In genomic region chr17:39666231-39666600, GRCh38 we compare ENCODE assay signal across 13 cellular contexts. TPM values are rescaled to one million over a fixed set of nuclear protein-coding genes. Genes with fewer than 3 reads are reported as not detected.
DNase-seq lines count a peak whose midpoint lies in the region; ATAC-seq and TF ChIP-seq lines count a peak whose summit lies in the region.
"Had no signal": no experiment of that assay in that cellular context is flagged by ENCODE, and none has a peak within 500 bp of the region (broad histone marks: within the 10 kb centered on the region; RNA-seq: fewer than 3 reads in every experiment).

No MANE protein-coding gene starts in this region.

- no peak overlapping the region for H3K4me3 Mint-ChIP-seq in activated CD4-positive, alpha-beta T cell treated with anti-CD3 and anti-CD28 coated beads, Interleukin-2, amount 10 ng/mL, durations not matched to agents 24 days and 14 days
- no peak overlapping the region for H3K4me3 Mint-ChIP-seq in activated T-cell treated with anti-CD3 and anti-CD28 coated beads, Interleukin-2, amount 50 U/mL, for 4 hours
- H3K4me3 Mint-ChIP-seq in HFFc6: no peak overlapping the region

- peak overlapping the region; percentile 96 for H3K4me2 ChIP-seq in hepatocyte

- H3K4me1 Mint-ChIP-seq in activated CD4-positive, alpha-beta T cell treated with anti-CD3 and anti-CD28 coated beads, Interleukin-2, amount 10 ng/mL, durations not matched to agents 24 days and 14 days: peaks cover 4% of the 10 kb centered on the region
- H3K4me1 Mint-ChIP-seq in activated T-cell treated with anti-CD3 and anti-CD28 coated beads, Interleukin-2, amount 50 U/mL, for 4 hours (ENCODE audit: low read depth): peaks cover 6% of the 10 kb centered on the region
- H3K4me1 Mint-ChIP-seq in HFFc6 (ENCODE audit: low read depth): peaks cover 18% of the 10 kb centered on the region

- H3K4me3 ChIP-seq in SJCRH30 (no peak overlapping the region), hepatocyte (no peak overlapping the region), skeletal muscle tissue (ENCODE audit: low read length in 3 of 3) (peak overlapping the region; percentile 89 to 98 (median 91))

- H3K9me3 ChIP-seq in SJCRH30 (replicated peaks) (no peaks in the 10 kb centered on the region), hepatocyte (ENCODE audit: low read depth) (no peaks in the 10 kb centered on the region), skeletal muscle tissue (ENCODE audit: control insufficient read depth in 3 of 3, low read length in 3 of 3) (no peaks in the 10 kb centered on the region)

- H3K36me3 ChIP-seq in SJCRH30 (0 out of 2 replicates have a peak, but pooled peaks cover 2% of the 10 kb centered on the region), hepatocyte (replicated peaks; ENCODE audit: insufficient read depth, low read depth) (no peaks in the 10 kb centered on the region), skeletal muscle tissue (ENCODE audit: control insufficient read depth in 3 of 3, insufficient read depth in 3 of 3, low read length in 3 of 3) (peaks cover 2 to 14% (median 8%) of the 10 kb centered on the region in 3 donors)

- no peak for DNase-seq in activated CD4-positive, alpha-beta T cell treated with anti-CD3 and anti-CD28 coated beads, Interleukin-2, amount 10 ng/mL, durations not matched to agents 24 days and 14 days
- DNase-seq in activated CD4-positive, alpha-beta T cell treated with anti-CD3 and anti-CD28 coated beads for 48 hours: no peak
- DNase-seq in SJCRH30 (no peak), hepatocyte (ENCODE audit: low spot score) (no peak), SKM-1 (lab: John Stamatoyannopoulos, UW; ENCODE audit: unreplicated experiment) (no peak), HFFc6 (no peak)
- no peak for DNase-seq in activated T-cell treated with anti-CD3 and anti-CD28 coated beads, Interleukin-2, amount 50 U/mL, for 4 hours
- DNase-seq: activated naive CD4-positive, alpha-beta T cell treated with Interleukin-2 at 50 U/mL for 16 hours; brain microvascular endothelial cell; effector memory CD4-positive, alpha-beta T cell; GDM1 had no signal

- H3K27me3 Mint-ChIP-seq in activated CD4-positive, alpha-beta T cell treated with anti-CD3 and anti-CD28 coated beads, Interleukin-2, amount 10 ng/mL, durations not matched to agents 24 days and 14 days: peaks cover 29% of the 10 kb centered on the region
- H3K27me3 Mint-ChIP-seq in activated T-cell treated with anti-CD3 and anti-CD28 coated beads, Interleukin-2, amount 50 U/mL, for 4 hours (ENCODE audit: low read depth): peaks cover 17% of the 10 kb centered on the region
- peaks cover 33% of the 10 kb centered on the region for H3K27me3 Mint-ChIP-seq in HFFc6 (ENCODE audit: insufficient read depth)

- peak overlapping the region; percentile 15 for H3K27ac Mint-ChIP-seq in activated CD4-positive, alpha-beta T cell treated with anti-CD3 and anti-CD28 coated beads, Interleukin-2, amount 10 ng/mL, durations not matched to agents 24 days and 14 days
- no peak overlapping the region for H3K27ac Mint-ChIP-seq in HFFc6

- H3K9ac ChIP-seq in skeletal muscle tissue (ENCODE audit: low read depth in 1 of 3, low read length in 3 of 3): peak overlapping the region; percentile 100

- no peak for ATAC-seq in activated T-cell treated with anti-CD3 and anti-CD28 coated beads, Interleukin-2, amount 50 U/mL, for 4 hours

- H3K27ac ChIP-seq in SJCRH30 (peak overlapping the region; percentile 76), hepatocyte (no peak overlapping the region), skeletal muscle tissue (ENCODE audit: low read depth, low read length) (peak overlapping the region; percentile 100)
- H3K27ac ChIP-seq: brain microvascular endothelial cell had no signal

- H4K20me1 ChIP-seq in hepatocyte (ENCODE audit: insufficient read depth, poor library complexity, severe bottlenecking): no peaks in the 10 kb centered on the region

- H3K79me2 ChIP-seq in hepatocyte: no peaks in the 10 kb centered on the region

- H3K9me3 Mint-ChIP-seq in activated CD4-positive, alpha-beta T cell treated with anti-CD3 and anti-CD28 coated beads, Interleukin-2, amount 10 ng/mL, durations not matched to agents 24 days and 14 days: no peaks in the 10 kb centered on the region
- H3K9me3 Mint-ChIP-seq in activated T-cell treated with anti-CD3 and anti-CD28 coated beads, Interleukin-2, amount 50 U/mL, for 4 hours: no peaks in the 10 kb centered on the region
- H3K9me3 Mint-ChIP-seq in HFFc6: no peaks in the 10 kb centered on the region

- H3K27me3 ChIP-seq in SJCRH30: no peaks in the 10 kb centered on the region
- peaks cover 5% of the 10 kb centered on the region for H3K27me3 ChIP-seq in hepatocyte
- peaks cover 0 to 17% (median 3%) of the 10 kb centered on the region in 3 donors for H3K27me3 ChIP-seq in skeletal muscle tissue (ENCODE audit: control insufficient read depth in 3 of 3, insufficient read depth in 3 of 3, low read length in 3 of 3)

- 53% methylated on average over 2 of the region's 2 CpGs for WGBS in hepatocyte (ENCODE audit: low lambda C conversion rate, missing lambda C conversion rate)

- no peaks in the 10 kb centered on the region for H3K9me2 ChIP-seq in hepatocyte (replicated peaks; ENCODE audit: insufficient read depth)

- H3K4me1 ChIP-seq in SJCRH30 (peaks cover 31% of the 10 kb centered on the region), hepatocyte (ENCODE audit: insufficient read depth) (peaks cover 47% of the 10 kb centered on the region), skeletal muscle tissue (ENCODE audit: control insufficient read depth in 3 of 3, insufficient read depth in 3 of 3, low read length in 3 of 3) (peaks cover 51 to 87% (median 75%) of the 10 kb centered on the region in 3 donors)

- H2AFZ ChIP-seq in hepatocyte: no peak overlapping the region

- TF ChIP-seq CTCF in hepatocyte (IDR thresholded peaks at IDR 0.05; ENCODE audit: poor library complexity): no peak
- no peak for TF ChIP-seq CTCF in HFFc6 (IDR thresholded peaks at IDR 0.05)

- intact Hi-C loops in activated CD4-positive, alpha-beta T cell treated with anti-CD3 and anti-CD28 coated beads, Interleukin-2, amount 10 ng/mL, durations not matched to agents 24 days and 14 days (cut with micrococcal nuclease): no loop called here

- H3K36me3 Mint-ChIP-seq in activated CD4-positive, alpha-beta T cell treated with anti-CD3 and anti-CD28 coated beads, Interleukin-2, amount 10 ng/mL, durations not matched to agents 24 days and 14 days (ENCODE audit: low read depth): peaks cover 6% of the 10 kb centered on the region
- peaks cover 8% of the 10 kb centered on the region for H3K36me3 Mint-ChIP-seq in activated T-cell treated with anti-CD3 and anti-CD28 coated beads, Interleukin-2, amount 50 U/mL, for 4 hours (ENCODE audit: insufficient read depth)
- no peaks in the 10 kb centered on the region for H3K36me3 Mint-ChIP-seq in HFFc6 (ENCODE audit: low read depth)

RNA-seq across cellular contexts. Expression of gene TCAP, which starts 1.1 kb away (rescaled TPM):
- 0.83 and 1.0 TPM in 2 replicates for total RNA-seq in activated CD4-positive, alpha-beta T cell treated with anti-CD3 and anti-CD28 coated beads, Interleukin-2, amount 10 ng/mL, durations not matched to agents 24 days and 14 days
- total RNA-seq in SJCRH30 (2014; rRNA removed; shearing (Covaris generic)): 0.53 and 0.73 TPM in 2 replicates
- total RNA-seq in hepatocyte (0.90 and 1.0 TPM in 2 replicates), skeletal muscle tissue (78.8 TPM)
- polyA plus RNA-seq in hepatocyte: 0.64 and 0.66 TPM in 2 replicates
- 1 to 10 TPM in 2 of 3 donors, under 1 TPM in 1; 0.73 to 1.4 (median 1.4) TPM for total RNA-seq in activated T-cell treated with anti-CD3 and anti-CD28 coated beads, Interleukin-2, amount 50 U/mL, for 4 hours
- total RNA-seq in HFFc6 (2021; fragmentation: NEBNext Ultra II Directional; extraction: Animal tissue kit (Norgen Biotek cat#: 25700)): under 1 TPM; 0.09 to 0.51 (median 0.14) TPM

RNA-seq across cellular contexts. Expression of gene PNMT, which starts 2.0 kb away (rescaled TPM):
- not detected in 2 replicates for total RNA-seq in activated CD4-positive, alpha-beta T cell treated with anti-CD3 and anti-CD28 coated beads, Interleukin-2, amount 10 ng/mL, durations not matched to agents 24 days and 14 days
- total RNA-seq in SJCRH30 (2014; rRNA removed; shearing (Covaris generic)): 0.71 TPM in 1 of 2 replicates, not detected in the other
- 51.9 and 64.5 TPM in 2 replicates for total RNA-seq in hepatocyte
- 203 and 204 TPM in 2 replicates for polyA plus RNA-seq in hepatocyte
- 0.52 TPM for total RNA-seq in skeletal muscle tissue
- not detected for total RNA-seq in activated T-cell treated with anti-CD3 and anti-CD28 coated beads, Interleukin-2, amount 50 U/mL, for 4 hours
- under 1 TPM in 1 of 6 experiments, not detected in 5; 0.26 TPM for total RNA-seq in HFFc6 (2021; fragmentation: NEBNext Ultra II Directional; extraction: Animal tissue kit (Norgen Biotek cat#: 25700))
- total RNA-seq: NCI-H460 had no signal

RNA-seq across cellular contexts. Expression of gene PGAP3, which starts 21.6 kb away (rescaled TPM):
- total RNA-seq in activated CD4-positive, alpha-beta T cell treated with anti-CD3 and anti-CD28 coated beads, Interleukin-2, amount 10 ng/mL, durations not matched to agents 24 days and 14 days: 12.5 and 13.5 TPM in 2 replicates
- total RNA-seq in SJCRH30 (2014; rRNA removed; shearing (Covaris generic)): 1.9 and 3.1 TPM in 2 replicates
- total RNA-seq in hepatocyte (26.8 and 33.0 TPM in 2 replicates), skeletal muscle tissue (7.3 TPM)
- polyA plus RNA-seq in hepatocyte: 35.4 and 35.6 TPM in 2 replicates
- 10 to 100 TPM; 14.6 to 16.5 (median 16.3) TPM for total RNA-seq in activated T-cell treated with anti-CD3 and anti-CD28 coated beads, Interleukin-2, amount 50 U/mL, for 4 hours
- total RNA-seq in HFFc6 (2021; fragmentation: NEBNext Ultra II Directional; extraction: Animal tissue kit (Norgen Biotek cat#: 25700)): 10 to 100 TPM in 5 of 6 experiments, 1 to 10 TPM in 1; 9.9 to 15.5 (median 12.7) TPM

RNA-seq across cellular contexts. Expression of gene STARD3, which starts 29.3 kb away (rescaled TPM):
- total RNA-seq in activated CD4-positive, alpha-beta T cell treated with anti-CD3 and anti-CD28 coated beads, Interleukin-2, amount 10 ng/mL, durations not matched to agents 24 days and 14 days: 53.6 and 60.3 TPM in 2 replicates
- total RNA-seq in SJCRH30 (2014; rRNA removed; shearing (Covaris generic)): 21.8 and 22.7 TPM in 2 replicates
- 61.6 and 76.5 TPM in 2 replicates for total RNA-seq in hepatocyte
- polyA plus RNA-seq in hepatocyte: 89.0 and 90.3 TPM in 2 replicates
- 11.5 TPM for total RNA-seq in skeletal muscle tissue
- 10 to 100 TPM; 66.0 to 67.1 (median 66.4) TPM for total RNA-seq in activated T-cell treated with anti-CD3 and anti-CD28 coated beads, Interleukin-2, amount 50 U/mL, for 4 hours
- 10 to 100 TPM; 44.0 to 52.3 (median 46.3) TPM for total RNA-seq in HFFc6 (2021; fragmentation: NEBNext Ultra II Directional; extraction: Animal tissue kit (Norgen Biotek cat#: 25700))

RNA-seq across cellular contexts. Expression of gene ERBB2, which starts 33.6 kb away (rescaled TPM):
- 3.1 and 4.3 TPM in 2 replicates for total RNA-seq in activated CD4-positive, alpha-beta T cell treated with anti-CD3 and anti-CD28 coated beads, Interleukin-2, amount 10 ng/mL, durations not matched to agents 24 days and 14 days
- total RNA-seq in SJCRH30 (2014; rRNA removed; shearing (Covaris generic)): 8.7 and 9.1 TPM in 2 replicates
- total RNA-seq in hepatocyte: 77.7 and 93.1 TPM in 2 replicates
- 72.9 and 76.4 TPM in 2 replicates for polyA plus RNA-seq in hepatocyte
- 69.9 TPM for total RNA-seq in skeletal muscle tissue
- 1 to 10 TPM; 2.3 to 3.4 (median 2.9) TPM for total RNA-seq in activated T-cell treated with anti-CD3 and anti-CD28 coated beads, Interleukin-2, amount 50 U/mL, for 4 hours
- 10 to 100 TPM; 51.9 to 67.2 (median 61.0) TPM for total RNA-seq in HFFc6 (2021; fragmentation: NEBNext Ultra II Directional; extraction: Animal tissue kit (Norgen Biotek cat#: 25700))

Comparison
In these comparisons a context has a peak if more than half of its experiments do, and no peak if none do; other contexts are left out.
1. H3K4me3 ChIP-seq: peak in skeletal muscle tissue (3 of 3); none in SJCRH30 (single experiment) and hepatocyte (single experiment).
2. RNA of gene TCAP, which starts 1.1 kb away (total RNA-seq): 78.8 TPM in skeletal muscle tissue (single experiment); 0.73 to 1.4 TPM in activated T-cell treated with anti-CD3 and anti-CD28 coated beads, Interleukin-2, amount 50 U/mL, for 4 hours, 0.83 to 1.0 TPM in activated CD4-positive, alpha-beta T cell treated with anti-CD3 and anti-CD28 coated beads, Interleukin-2, amount 10 ng/mL, durations not matched to agents 24 days and 14 days, 0.90 to 1.0 TPM in hepatocyte, 0.53 to 0.73 TPM in SJCRH30 and 0.09 to 0.51 TPM in HFFc6; every median in the first group is over 10 times any median in the second.
3. RNA of gene PNMT, which starts 2.0 kb away (total RNA-seq): 51.9 to 64.5 TPM in hepatocyte; 0.71 TPM in SJCRH30, 0.52 TPM in skeletal muscle tissue (single experiment), not detected in activated CD4-positive, alpha-beta T cell treated with anti-CD3 and anti-CD28 coated beads, Interleukin-2, amount 10 ng/mL, durations not matched to agents 24 days and 14 days, not detected in activated T-cell treated with anti-CD3 and anti-CD28 coated beads, Interleukin-2, amount 50 U/mL, for 4 hours and 0.26 TPM in HFFc6; every median in the first group is over 10 times any median in the second.